Comparison of ENCODE assay signal across 1 cellular context in genomic region chr15:68332266-68332665, GRCh38.
TF ChIP-seq lines count a peak whose summit lies in the region.

No MANE protein-coding gene starts in this region.

TF ChIP-seq in GM23338, 12 proteins besides CTCF, POLR2A, EP300 and RAD21 (continued from another document):
- TF ChIP-seq ZNF462 (CRISPR knock-in tag; IDR thresholded peaks at IDR 0.05) (no peak), EZH2phosphoT487 (IDR thresholded peaks at IDR 0.05; ENCODE audit: unreplicated experiment) (no peak), POLR2AphosphoS5 (IDR thresholded peaks at IDR 0.05; ENCODE audit: low read depth) (no peak), STAT1 (IDR thresholded peaks at IDR 0.05; ENCODE audit: unreplicated experiment) (no peak), CREB1 (CRISPR knock-in tag; IDR thresholded peaks at IDR 0.05; ENCODE audit: low read depth) (no peak)
- TF ChIP-seq, protein P1, sequence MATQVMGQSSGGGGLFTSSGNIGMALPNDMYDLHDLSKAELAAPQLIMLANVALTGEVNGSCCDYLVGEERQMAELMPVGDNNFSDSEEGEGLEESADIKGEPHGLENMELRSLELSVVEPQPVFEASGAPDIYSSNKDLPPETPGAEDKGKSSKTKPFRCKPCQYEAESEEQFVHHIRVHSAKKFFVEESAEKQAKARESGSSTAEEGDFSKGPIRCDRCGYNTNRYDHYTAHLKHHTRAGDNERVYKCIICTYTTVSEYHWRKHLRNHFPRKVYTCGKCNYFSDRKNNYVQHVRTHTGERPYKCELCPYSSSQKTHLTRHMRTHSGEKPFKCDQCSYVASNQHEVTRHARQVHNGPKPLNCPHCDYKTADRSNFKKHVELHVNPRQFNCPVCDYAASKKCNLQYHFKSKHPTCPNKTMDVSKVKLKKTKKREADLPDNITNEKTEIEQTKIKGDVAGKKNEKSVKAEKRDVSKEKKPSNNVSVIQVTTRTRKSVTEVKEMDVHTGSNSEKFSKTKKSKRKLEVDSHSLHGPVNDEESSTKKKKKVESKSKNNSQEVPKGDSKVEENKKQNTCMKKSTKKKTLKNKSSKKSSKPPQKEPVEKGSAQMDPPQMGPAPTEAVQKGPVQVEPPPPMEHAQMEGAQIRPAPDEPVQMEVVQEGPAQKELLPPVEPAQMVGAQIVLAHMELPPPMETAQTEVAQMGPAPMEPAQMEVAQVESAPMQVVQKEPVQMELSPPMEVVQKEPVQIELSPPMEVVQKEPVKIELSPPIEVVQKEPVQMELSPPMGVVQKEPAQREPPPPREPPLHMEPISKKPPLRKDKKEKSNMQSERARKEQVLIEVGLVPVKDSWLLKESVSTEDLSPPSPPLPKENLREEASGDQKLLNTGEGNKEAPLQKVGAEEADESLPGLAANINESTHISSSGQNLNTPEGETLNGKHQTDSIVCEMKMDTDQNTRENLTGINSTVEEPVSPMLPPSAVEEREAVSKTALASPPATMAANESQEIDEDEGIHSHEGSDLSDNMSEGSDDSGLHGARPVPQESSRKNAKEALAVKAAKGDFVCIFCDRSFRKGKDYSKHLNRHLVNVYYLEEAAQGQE (IDR thresholded peaks at IDR 0.05; ENCODE audit: unreplicated experiment) = no peak
